Comparison of ENCODE assay signal across 1 cellular context in genomic region chr6:111874030-111874425, GRCh38.
TF ChIP-seq lines count a peak whose summit lies in the region.

No MANE protein-coding gene starts in this region.

TF ChIP-seq in GM23338, 12 proteins besides CTCF, POLR2A, EP300 and RAD21 (continued from another document):
- TF ChIP-seq, protein P1, sequence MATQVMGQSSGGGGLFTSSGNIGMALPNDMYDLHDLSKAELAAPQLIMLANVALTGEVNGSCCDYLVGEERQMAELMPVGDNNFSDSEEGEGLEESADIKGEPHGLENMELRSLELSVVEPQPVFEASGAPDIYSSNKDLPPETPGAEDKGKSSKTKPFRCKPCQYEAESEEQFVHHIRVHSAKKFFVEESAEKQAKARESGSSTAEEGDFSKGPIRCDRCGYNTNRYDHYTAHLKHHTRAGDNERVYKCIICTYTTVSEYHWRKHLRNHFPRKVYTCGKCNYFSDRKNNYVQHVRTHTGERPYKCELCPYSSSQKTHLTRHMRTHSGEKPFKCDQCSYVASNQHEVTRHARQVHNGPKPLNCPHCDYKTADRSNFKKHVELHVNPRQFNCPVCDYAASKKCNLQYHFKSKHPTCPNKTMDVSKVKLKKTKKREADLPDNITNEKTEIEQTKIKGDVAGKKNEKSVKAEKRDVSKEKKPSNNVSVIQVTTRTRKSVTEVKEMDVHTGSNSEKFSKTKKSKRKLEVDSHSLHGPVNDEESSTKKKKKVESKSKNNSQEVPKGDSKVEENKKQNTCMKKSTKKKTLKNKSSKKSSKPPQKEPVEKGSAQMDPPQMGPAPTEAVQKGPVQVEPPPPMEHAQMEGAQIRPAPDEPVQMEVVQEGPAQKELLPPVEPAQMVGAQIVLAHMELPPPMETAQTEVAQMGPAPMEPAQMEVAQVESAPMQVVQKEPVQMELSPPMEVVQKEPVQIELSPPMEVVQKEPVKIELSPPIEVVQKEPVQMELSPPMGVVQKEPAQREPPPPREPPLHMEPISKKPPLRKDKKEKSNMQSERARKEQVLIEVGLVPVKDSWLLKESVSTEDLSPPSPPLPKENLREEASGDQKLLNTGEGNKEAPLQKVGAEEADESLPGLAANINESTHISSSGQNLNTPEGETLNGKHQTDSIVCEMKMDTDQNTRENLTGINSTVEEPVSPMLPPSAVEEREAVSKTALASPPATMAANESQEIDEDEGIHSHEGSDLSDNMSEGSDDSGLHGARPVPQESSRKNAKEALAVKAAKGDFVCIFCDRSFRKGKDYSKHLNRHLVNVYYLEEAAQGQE (IDR thresholded peaks at IDR 0.05; ENCODE audit: unreplicated experiment) = no peak
- no peak for TF ChIP-seq NANOG (IDR thresholded peaks at IDR 0.05; ENCODE audit: borderline replicate concordance)
- no peak for TF ChIP-seq ZNF331 (CRISPR knock-in tag; IDR thresholded peaks at IDR 0.05; ENCODE audit: low read depth)
- no peak for TF ChIP-seq EZH2phosphoT487 (IDR thresholded peaks at IDR 0.05; ENCODE audit: unreplicated experiment)
- no peak for TF ChIP-seq CREB1 (CRISPR knock-in tag; IDR thresholded peaks at IDR 0.05; ENCODE audit: low read depth)
- no peak for TF ChIP-seq POLR2AphosphoS5 (IDR thresholded peaks at IDR 0.05; ENCODE audit: low read depth)
- TF ChIP-seq STAT1 (IDR thresholded peaks at IDR 0.05; ENCODE audit: unreplicated experiment) = no peak
- no peak for TF ChIP-seq EZH2 (IDR thresholded peaks at IDR 0.05; ENCODE audit: low read depth, unreplicated experiment)
- no peak for TF ChIP-seq ZNF114 (CRISPR knock-in tag; IDR thresholded peaks at IDR 0.05)
